ENCODE assay signal across 8 cellular contexts in the genomic region with DNA sequence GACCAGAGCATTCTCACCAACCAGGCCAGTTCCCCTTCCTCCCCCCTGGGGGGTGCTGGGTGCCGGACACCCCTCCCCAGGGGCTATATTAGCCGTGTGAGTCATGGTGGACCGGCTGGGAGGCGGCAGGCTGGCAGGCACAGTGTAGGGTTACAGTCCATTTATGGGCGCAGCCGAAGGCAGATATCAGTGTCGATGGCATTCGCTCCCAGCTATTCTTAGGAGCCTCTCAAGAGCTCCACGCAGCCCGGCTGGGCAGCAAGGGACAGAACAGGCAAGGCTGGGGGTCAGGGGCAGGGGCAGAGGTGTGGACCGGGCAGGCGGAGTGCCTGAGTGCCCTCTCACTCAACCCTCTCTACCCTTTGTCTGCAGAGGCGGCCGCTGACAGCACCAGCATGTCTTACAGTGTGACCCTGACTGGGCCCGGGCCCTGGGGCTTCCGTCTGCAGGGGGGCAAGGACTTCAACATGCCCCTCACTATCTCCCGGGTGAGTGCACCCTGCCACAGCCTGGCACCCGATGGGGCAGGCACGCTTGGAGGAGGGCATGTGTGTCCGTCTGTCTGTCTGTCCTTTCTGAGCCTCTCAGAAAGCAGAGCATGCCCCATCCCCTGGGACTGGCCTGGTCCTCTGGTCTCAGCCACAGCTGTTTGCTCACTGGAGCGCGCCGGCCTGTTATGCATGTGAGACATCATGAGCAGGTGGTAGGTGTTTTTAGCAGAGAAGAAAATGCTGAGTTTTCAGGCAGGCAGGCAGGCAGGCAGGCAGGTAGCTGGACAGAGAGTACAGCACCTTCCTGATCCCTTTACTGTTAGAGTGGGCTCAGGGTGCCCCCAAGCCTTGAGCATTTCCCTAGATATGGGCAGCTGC. TPM values are rescaled to one million over a fixed set of nuclear protein-coding genes. Genes with fewer than 3 reads are reported as not detected.
DNase-seq lines count a peak whose midpoint lies in the region; ATAC-seq and TF ChIP-seq lines count a peak whose summit lies in the region.

A gene with protein sequence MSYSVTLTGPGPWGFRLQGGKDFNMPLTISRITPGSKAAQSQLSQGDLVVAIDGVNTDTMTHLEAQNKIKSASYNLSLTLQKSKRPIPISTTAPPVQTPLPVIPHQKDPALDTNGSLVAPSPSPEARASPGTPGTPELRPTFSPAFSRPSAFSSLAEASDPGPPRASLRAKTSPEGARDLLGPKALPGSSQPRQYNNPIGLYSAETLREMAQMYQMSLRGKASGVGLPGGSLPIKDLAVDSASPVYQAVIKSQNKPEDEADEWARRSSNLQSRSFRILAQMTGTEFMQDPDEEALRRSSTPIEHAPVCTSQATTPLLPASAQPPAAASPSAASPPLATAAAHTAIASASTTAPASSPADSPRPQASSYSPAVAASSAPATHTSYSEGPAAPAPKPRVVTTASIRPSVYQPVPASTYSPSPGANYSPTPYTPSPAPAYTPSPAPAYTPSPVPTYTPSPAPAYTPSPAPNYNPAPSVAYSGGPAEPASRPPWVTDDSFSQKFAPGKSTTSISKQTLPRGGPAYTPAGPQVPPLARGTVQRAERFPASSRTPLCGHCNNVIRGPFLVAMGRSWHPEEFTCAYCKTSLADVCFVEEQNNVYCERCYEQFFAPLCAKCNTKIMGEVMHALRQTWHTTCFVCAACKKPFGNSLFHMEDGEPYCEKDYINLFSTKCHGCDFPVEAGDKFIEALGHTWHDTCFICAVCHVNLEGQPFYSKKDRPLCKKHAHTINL (plus strand): TSS at position 215 of the 869 bp plus-strand sequence. CDS start 181 bp downstream, at position 396.

- H3K4me1 ChIP-seq in SK-N-SH (ENCODE audit: control insufficient read depth in 1 of 2, insufficient read depth in 2 of 2, low read depth in 1 of 2, low read length in 1 of 2) (peaks cover 13 to 57% of the 10 kb centered on the region in 2 experiments; a peak in 3 of 4 replicates), left lung (no peaks in the 10 kb centered on the region)

- H3K9ac ChIP-seq in SK-N-SH = no peak within 1 kb of the TSS; the same call in 1 of the 2 replicates

- H3K27me3 Mint-ChIP-seq in natural killer cell (ENCODE audit: low read depth in 2 of 2) = no peaks in the 10 kb centered on the region

- no peaks in the 10 kb centered on the region for H3K79me2 ChIP-seq in SK-N-SH (ENCODE audit: insufficient read depth)

- no peak within 1 kb of the TSS for H3K4me3 Mint-ChIP-seq in natural killer cell

- POLR2A ChIA-PET in SK-N-SH (lab: Yijun Ruan, JAX) = no interaction called here

- WGBS in SK-N-SH (ENCODE audit: low lambda C conversion rate) = 57% methylated on average over 20 of the region's 23 CpGs

- H3K36me3 ChIP-seq in SK-N-SH (replicated peaks in 1 of 2; ENCODE audit: control insufficient read depth in 1 of 2, insufficient read depth in 2 of 2, low read length in 1 of 2) = no peaks in the 10 kb centered on the region
- H3K36me3 ChIP-seq in left lung = no peaks in the 10 kb centered on the region

- H2AFZ ChIP-seq in SK-N-SH (ENCODE audit: low read depth) = peak within 1 kb of the TSS; percentile 63; the same call in 1 of the 2 replicates

- ATAC-seq in GM18498 (IDR thresholded peaks at IDR 0.05; ENCODE audit: unreplicated experiment) (peak; percentile 70), HG03159 (IDR thresholded peaks at IDR 0.05; ENCODE audit: unreplicated experiment) (peak; percentile 62), left lung (peak; percentile 36), natural killer cell (no peak)

- no peaks in the 10 kb centered on the region for H3K4me1 Mint-ChIP-seq in natural killer cell

- H3K4me3 ChIP-seq in SK-N-SH (ENCODE audit: low read depth in 2 of 2, low read length in 1 of 2) = no peak within 1 kb of the TSS
- no peak within 1 kb of the TSS for H3K4me3 ChIP-seq in left lung

- H3F3A ChIP-seq in SK-N-SH (replicated peaks; ENCODE audit: insufficient read depth) = no peaks in the 10 kb centered on the region

- H3K9me2 ChIP-seq in SK-N-SH = no peaks in the 10 kb centered on the region

- peak within 1 kb of the TSS; percentile 63; the same call in 1 of the 2 replicates for H3K4me2 ChIP-seq in SK-N-SH

- H3K9me3 Mint-ChIP-seq in natural killer cell = no peaks in the 10 kb centered on the region

- TF ChIP-seq CTCF in SK-N-SH (IDR thresholded peaks at IDR 0.05) (no peak), left lung (IDR thresholded peaks at IDR 0.05) (no peak), natural killer cell (IDR thresholded peaks at IDR 0.05) (no peak)

- H4K20me1 ChIP-seq in SK-N-SH (ENCODE audit: insufficient read depth) = no peaks in the 10 kb centered on the region

- intact Hi-C loops in left lung (cut with DNase I) (no loop called here), natural killer cell (cut with micrococcal nuclease) (no loop called here)

- H3K27me3 ChIP-seq in SK-N-SH (ENCODE audit: insufficient read depth) (no peaks in the 10 kb centered on the region), left lung (peaks cover 0 to 25% of the 10 kb centered on the region in 2 donors)

- DNase-seq in SK-N-SH (peak; percentile 65), left lung (no peak), activated gamma-delta T cell treated with Interleukin-2 at 50 U/mL for 16 hours (no peak), natural killer cell (no peak)
- no peak for DNase-seq in activated CD4-positive, alpha-beta T cell treated with anti-CD3 and anti-CD28 coated beads, Interleukin-2, amount 50 U/mL, for 4 hours
- no peak for DNase-seq in stimulated activated CD4-positive, alpha-beta T cell treated with anti-CD3 and anti-CD28 coated beads, Interleukin-2, amount 100 ng/mL, for 48 hours

- H3K27ac ChIP-seq in SK-N-SH (ENCODE audit: low read depth in 2 of 2, low read length in 1 of 2) (no peak within 1 kb of the TSS), left lung (no peak within 1 kb of the TSS)

- H3K9me3 ChIP-seq in SK-N-SH (no peaks in the 10 kb centered on the region), left lung (no peaks in the 10 kb centered on the region)

- no peak for TF ChIP-seq RAD21 in SK-N-SH (IDR thresholded peaks at IDR 0.05; ENCODE audit: low read length)

- peak in 1 of 2 experiments; percentile 4; a peak in 1 of 4 replicates for TF ChIP-seq EP300 in SK-N-SH (IDR thresholded peaks at IDR 0.05; ENCODE audit: borderline replicate concordance in 1 of 2, low read depth in 1 of 2, low read length in 1 of 2)

- CTCF ChIA-PET in SK-N-SH (lab: Yijun Ruan, JAX) = interaction anchor here (0.7 to 2.3 kb wide), 3 partner anchors 11 to 26 kb away, joined by 3 to 5 read pairs (median 4); no protein-coding TSS in a partner anchor

- no peaks in the 10 kb centered on the region for H3K36me3 Mint-ChIP-seq in natural killer cell

- H3K27ac Mint-ChIP-seq in natural killer cell = no peak within 1 kb of the TSS

TF ChIP-seq in SK-N-SH, 30 proteins besides CTCF, POLR2A, EP300 and RAD21:
- TF ChIP-seq FOSL2 (IDR thresholded peaks at IDR 0.05; ENCODE audit: borderline replicate concordance, low read depth) (peak; percentile 55; the same call in 1 of the 2 replicates), FOXJ3 (CRISPR knock-in tag; IDR thresholded peaks at IDR 0.05) (no peak)

RNA-seq across cellular contexts. Expression of the gene that starts here (rescaled TPM):
- 0.48 and 0.73 TPM in 2 replicates for polyA plus RNA-seq in SK-N-SH (2012; rRNA removed)
- 0.26 and 0.38 TPM in 2 replicates for polyA plus RNA-seq in SK-N-SH (2012; cell fraction: cytosol; rRNA removed)
- 1.3 and 1.7 TPM in 2 replicates for polyA plus RNA-seq in SK-N-SH (2012; cell fraction: nucleus; rRNA removed)
- total RNA-seq in left lung = 1 to 10 TPM; 1.5 to 2.7 TPM
- under 1 TPM in 2 of 3 donors, not detected in 1; 0.11 to 0.12 TPM for total RNA-seq in natural killer cell

Comparison
In these comparisons a context has a peak if more than half of its experiments do, and no peak if none do; other contexts are left out.
1. ATAC-seq: peak in GM18498 (single experiment), HG03159 (single experiment) and left lung (single experiment); none in natural killer cell (0 of 3).